ENCODE assay signal across 11 cellular contexts in genomic region chr10:30000802-30001571, GRCh38. TPM values are rescaled to one million over a fixed set of nuclear protein-coding genes. Genes with fewer than 3 reads are reported as not detected.
DNase-seq lines count a peak whose midpoint lies in the region; ATAC-seq and TF ChIP-seq lines count a peak whose summit lies in the region.
"Had no signal": no experiment of that assay in that cellular context is flagged by ENCODE, and none has a peak within 500 bp of the region (broad histone marks: within the 10 kb centered on the region; RNA-seq: fewer than 3 reads in every experiment).

No MANE protein-coding gene starts in this region.

- DNase-seq in AG08395 (ENCODE audit: low spot score) (peak; percentile 86), RPMI7951 (ENCODE audit: low read depth) (peak; percentile 95), fibroblast of villous mesenchyme (ENCODE audit: low read depth) (peak; percentile 83), osteocyte (ENCODE audit: extremely low spot score, unreplicated experiment) (no peak), NCI-H748 (lab: John Stamatoyannopoulos, UW; ENCODE audit: unreplicated experiment) (no peak)
- no peak for DNase-seq in activated CD4-positive, alpha-beta T cell treated with anti-CD3 and anti-CD28 coated beads, Interleukin-2, amount 50 U/mL, for 1 hour
- no peak for DNase-seq in activated T-cell treated with anti-CD3 and anti-CD28 coated beads, Interleukin-2, amount 50 U/mL, for 48 hours
- DNase-seq: COR-L47, NCI-H146 had no signal

- H3K4me1 Mint-ChIP-seq in osteocyte (ENCODE audit: unreplicated experiment), result peaks cover 37% of the 10 kb centered on the region

- ATAC-seq in HG03175 (IDR thresholded peaks at IDR 0.05; ENCODE audit: unreplicated experiment), result no peak

- TF ChIP-seq CTCF in fibroblast of villous mesenchyme (IDR thresholded peaks at IDR 0.05; ENCODE audit: insufficient read depth, low read depth, low read length), result no peak
- no peak for TF ChIP-seq CTCF in osteocyte (IDR thresholded peaks at IDR 0.05)

- H3K27me3 Mint-ChIP-seq in osteocyte (ENCODE audit: unreplicated experiment), result no peaks in the 10 kb centered on the region

- peaks cover 7% of the 10 kb centered on the region for H3K9me3 Mint-ChIP-seq in osteocyte (ENCODE audit: unreplicated experiment)

- H3K4me3 Mint-ChIP-seq in osteocyte (ENCODE audit: unreplicated experiment), result no peak overlapping the region
- H3K4me3 Mint-ChIP-seq: T-helper 1 cell treated with Interleukin-12 subunit alpha and Interleukin-12 subunit beta and Interleukin-4 antibody, amounts not matched to agents 30 μg/mL and 1 μg/mL, for 36 hours had no signal

- peak overlapping the region; percentile 44 for H3K27ac Mint-ChIP-seq in osteocyte (ENCODE audit: unreplicated experiment)
- H3K27ac Mint-ChIP-seq: T-helper 1 cell treated with Interleukin-12 subunit alpha and Interleukin-12 subunit beta and Interleukin-4 antibody, amounts not matched to agents 30 μg/mL and 1 μg/mL, for 36 hours had no signal

- no peak overlapping the region for H3K4me3 ChIP-seq in fibroblast of villous mesenchyme (ENCODE audit: low read depth, low read length)

- H3K36me3 Mint-ChIP-seq in osteocyte (ENCODE audit: unreplicated experiment), result no peaks in the 10 kb centered on the region

RNA-seq across cellular contexts. Expression of gene JCAD, which starts 58.4 kb away (rescaled TPM):
- total RNA-seq in RPMI7951 (2014; rRNA removed; shearing (Covaris generic)), result 0.49 and 1.2 TPM in 2 replicates
- total RNA-seq in fibroblast of villous mesenchyme (7.8 and 18.7 TPM in 2 replicates), osteocyte (7.5 and 7.7 TPM in 2 replicates)

Comparison
In these comparisons a context has a peak if more than half of its experiments do, and no peak if none do; other contexts are left out.
1. DNase-seq: peak in AG08395 (single experiment), RPMI7951 (single experiment) and fibroblast of villous mesenchyme (single experiment); none in osteocyte (single experiment), activated CD4-positive, alpha-beta T cell treated with anti-CD3 and anti-CD28 coated beads, Interleukin-2, amount 50 U/mL, for 1 hour (single experiment), NCI-H748 (single experiment) and activated T-cell treated with anti-CD3 and anti-CD28 coated beads, Interleukin-2, amount 50 U/mL, for 48 hours (0 of 2).